1 cellular context compared by ENCODE assay signal in genomic region chrX:1597345-1598020, GRCh38.
TF ChIP-seq lines count a peak whose summit lies in the region.

No MANE protein-coding gene starts in this region.

TF ChIP-seq in HepG2, 621 proteins besides CTCF, POLR2A, EP300 and RAD21:
- TF ChIP-seq ZFP90 (CRISPR knock-in tag; IDR thresholded peaks at IDR 0.05; ENCODE audit: borderline replicate concordance), result no peak
- no peak for TF ChIP-seq ZSCAN20 (CRISPR knock-in tag; IDR thresholded peaks at IDR 0.05; ENCODE audit: borderline replicate concordance)
- TF ChIP-seq AGO2 (optimal IDR thresholded peaks at IDR 0.05; ENCODE audit: low read depth, low read length), result peak; percentile 47
